8 cellular contexts compared by ENCODE assay signal in genomic region chr17:67477687-67478086, GRCh38.
DNase-seq lines count a peak whose midpoint lies in the region; ATAC-seq and TF ChIP-seq lines count a peak whose summit lies in the region.

No MANE protein-coding gene starts in this region.

- H3K27me3 ChIP-seq in esophagus muscularis mucosa = no peaks in the 10 kb centered on the region

- TF ChIP-seq CTCF in esophagus muscularis mucosa (IDR thresholded peaks at IDR 0.05) = no peak

- intact Hi-C loops in esophagus muscularis mucosa (cut with DNase I) = loop anchor here (10.0 kb wide), 1 partner anchor 157 kb away; no protein-coding TSS in a partner anchor

- in situ Hi-C loops in ACHN (cut with HindIII; ENCODE audit: low pct_ligation_motif_present, low pct_unique_long_range_greater_than_20kb, low sequenced_read_pairs) = no loop called here

- peaks cover 73% of the 10 kb centered on the region for H3K4me1 Mint-ChIP-seq in activated CD8-positive, alpha-beta memory T cell treated with anti-CD3 and anti-CD28 coated beads, Interleukin-2, amount 10 ng/mL, durations not matched to agents 7 days and 5 days

- WGBS in esophagus muscularis mucosa = 85% methylated on average over 4 of the region's 4 CpGs

- H3K4me3 ChIP-seq in esophagus muscularis mucosa = peak overlapping the region in 1 of 4 donors; percentile 3

- H3K9me3 ChIP-seq in esophagus muscularis mucosa = no peaks in the 10 kb centered on the region

- CTCF ChIA-PET in activated CD8-positive, alpha-beta memory T cell treated with anti-CD3 and anti-CD28 coated beads, Interleukin-2, amount 10 ng/mL, durations not matched to agents 7 days and 5 days (lab: Charles Lee) = interaction anchor here (0.7 to 8.5 kb wide), 10 partner anchors 8 to 125 kb away, joined by 3 to 209 read pairs (median 4); partner anchors contain the start of gene PITPNC1

- peak overlapping the region; percentile 67 for H3K4me3 Mint-ChIP-seq in activated CD8-positive, alpha-beta memory T cell treated with anti-CD3 and anti-CD28 coated beads, Interleukin-2, amount 10 ng/mL, durations not matched to agents 7 days and 5 days

- TF ChIP-seq POLR2A in esophagus muscularis mucosa (IDR thresholded peaks at IDR 0.05; ENCODE audit: low read depth) = no peak
- TF ChIP-seq POLR2A in GM18505 (IDR thresholded peaks at IDR 0.05; ENCODE audit: borderline replicate concordance, extremely low read depth, insufficient read depth, insufficient read length) = no peak

- H3K27ac Mint-ChIP-seq in activated CD8-positive, alpha-beta memory T cell treated with anti-CD3 and anti-CD28 coated beads, Interleukin-2, amount 10 ng/mL, durations not matched to agents 7 days and 5 days = peak overlapping the region; percentile 95

- H3K36me3 Mint-ChIP-seq in activated CD8-positive, alpha-beta memory T cell treated with anti-CD3 and anti-CD28 coated beads, Interleukin-2, amount 10 ng/mL, durations not matched to agents 7 days and 5 days = peaks cover 1% of the 10 kb centered on the region

- no peaks in the 10 kb centered on the region for H3K27me3 Mint-ChIP-seq in activated CD8-positive, alpha-beta memory T cell treated with anti-CD3 and anti-CD28 coated beads, Interleukin-2, amount 10 ng/mL, durations not matched to agents 7 days and 5 days

- peak; percentile 75 for ATAC-seq in activated CD8-positive, alpha-beta memory T cell treated with anti-CD3 and anti-CD28 coated beads, Interleukin-2, amount 10 ng/mL, durations not matched to agents 7 days and 5 days
- no peak for ATAC-seq in GM19455 (IDR thresholded peaks at IDR 0.05; ENCODE audit: unreplicated experiment)
- ATAC-seq in HG02678 (IDR thresholded peaks at IDR 0.05; ENCODE audit: unreplicated experiment) = no peak
- no peak for ATAC-seq in GM18505 (IDR thresholded peaks at IDR 0.05; ENCODE audit: unreplicated experiment)

- no peaks in the 10 kb centered on the region for H3K9me3 Mint-ChIP-seq in activated CD8-positive, alpha-beta memory T cell treated with anti-CD3 and anti-CD28 coated beads, Interleukin-2, amount 10 ng/mL, durations not matched to agents 7 days and 5 days (ENCODE audit: low read depth)

- peak; percentile 49 for DNase-seq in HPDE6-E6E7 (ENCODE audit: extremely low spot score)
- peak; percentile 82 for DNase-seq in activated CD8-positive, alpha-beta memory T cell treated with anti-CD3 and anti-CD28 coated beads, Interleukin-2, amount 10 ng/mL, durations not matched to agents 7 days and 5 days
- no peak for DNase-seq in esophagus muscularis mucosa (ENCODE audit: extremely low spot score)
- peak; percentile 23 to 45 (median 24) for DNase-seq in stimulated activated CD4-positive, alpha-beta T cell treated with anti-CD3 and anti-CD28 coated beads, TNF-alpha, amount 100 ng/mL, for 4 hours (ENCODE audit: low read depth in 3 of 3)
- DNase-seq in ACHN = no peak

- no peaks in the 10 kb centered on the region for H3K36me3 ChIP-seq in esophagus muscularis mucosa

- H3K4me1 ChIP-seq in esophagus muscularis mucosa = peaks cover 34 to 80% (median 70%) of the 10 kb centered on the region in 4 donors

- no peak for TF ChIP-seq EP300 in esophagus muscularis mucosa (IDR thresholded peaks at IDR 0.05)

- peak overlapping the region; percentile 49 to 59 (median 54) for H3K27ac ChIP-seq in esophagus muscularis mucosa (replicated peaks in 1 of 4)

Comparison
In these comparisons a context has a peak if more than half of its experiments do, and no peak if none do; other contexts are left out.
1. DNase-seq: peak in HPDE6-E6E7 (single experiment), activated CD8-positive, alpha-beta memory T cell treated with anti-CD3 and anti-CD28 coated beads, Interleukin-2, amount 10 ng/mL, durations not matched to agents 7 days and 5 days (single experiment) and stimulated activated CD4-positive, alpha-beta T cell treated with anti-CD3 and anti-CD28 coated beads, TNF-alpha, amount 100 ng/mL, for 4 hours (3 of 3); none in esophagus muscularis mucosa (single experiment) and ACHN (single experiment).